ENCODE assay signal across 18 cellular contexts in the genomic region with DNA sequence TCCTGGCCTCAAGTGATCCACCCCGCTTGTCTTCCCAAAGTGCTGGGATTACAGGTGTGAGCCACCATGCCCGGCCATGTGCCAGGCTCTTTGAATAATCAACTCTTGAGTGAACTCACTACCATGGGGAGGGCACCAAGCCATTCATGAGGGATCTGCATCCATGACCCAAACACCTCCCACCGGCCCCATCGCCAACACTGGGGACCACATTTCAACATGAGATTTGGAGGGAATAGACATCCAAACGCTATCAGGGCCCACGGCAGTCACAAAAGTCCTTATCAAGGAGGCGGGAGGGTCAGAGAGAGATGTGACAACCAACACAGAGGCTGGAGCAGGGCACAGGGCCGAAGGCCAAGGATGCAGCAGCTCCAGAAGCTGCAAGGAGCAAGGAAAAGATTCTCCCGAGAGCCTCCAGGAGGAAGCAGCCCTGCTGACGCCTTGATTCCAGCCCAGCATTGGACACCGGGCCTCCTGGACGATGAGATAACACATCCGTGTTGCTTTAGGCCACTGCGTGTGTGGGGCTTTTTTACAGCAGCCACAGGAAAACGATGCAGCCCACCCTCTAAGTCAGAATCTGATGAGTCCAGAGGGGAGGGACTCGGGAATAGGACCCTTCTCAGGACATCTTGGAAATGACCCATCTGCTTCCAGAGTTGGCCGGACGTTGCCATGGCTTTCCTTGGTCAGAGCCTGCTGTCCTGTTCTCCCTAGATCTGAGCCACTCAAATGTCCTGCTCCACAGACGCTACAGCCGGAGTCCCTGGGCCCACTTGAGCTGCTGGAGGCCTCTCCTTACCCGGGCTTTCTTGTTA. TPM values are rescaled to one million over a fixed set of nuclear protein-coding genes. Genes with fewer than 3 reads are reported as not detected.
A peak's percentile ranks its signal among the peaks of the same experiment; 100 is the strongest.
DNase-seq lines count a peak whose midpoint lies in the region; ATAC-seq, FAIRE-seq and TF ChIP-seq lines count a peak whose summit lies in the region.
"Had no signal": no experiment of that assay in that cellular context is flagged by ENCODE, and none has a peak within 500 bp of the region (broad histone marks: within the 10 kb centered on the region; RNA-seq: fewer than 3 reads in every experiment).

No MANE protein-coding gene starts in this region.

- BruUV-seq in HepG2 (replicated peaks; lab: Mats Ljungman, UMichigan) = no TSS peak

- CTCF ChIA-PET in activated CD8-positive, alpha-beta memory T cell treated with anti-CD3 and anti-CD28 coated beads, Interleukin-2, amount 10 ng/mL, durations not matched to agents 7 days and 5 days (lab: Charles Lee) = no interaction called here
- CTCF ChIA-PET in HepG2 (lab: Yijun Ruan, JAX; ENCODE audit: low intra/inter-chr PET ratio, low total read pairs) = no interaction called here

- H3K9ac ChIP-seq in liver (ENCODE audit: low read depth in 1 of 2, low read length in 2 of 2) = no peak overlapping the region
- H3K9ac ChIP-seq in HepG2 (ENCODE audit: insufficient read depth, low read depth, low read length) = no peak overlapping the region
- H3K9ac ChIP-seq: BLaER1 treated with 17β-estradiol and CSF1 and Interleukin-3, amounts not matched to agents 10 nM and 100 nM had no signal

- POLR2A ChIA-PET in HepG2 (lab: Yijun Ruan, JAX) = no interaction called here

- no peak overlapping the region for H3K4me3 ChIP-seq in liver (ENCODE audit: low read depth in 1 of 3, low read length in 3 of 3)
- H3K4me3 ChIP-seq in HepG2 (replicated peaks in 1 of 3; ENCODE audit: insufficient read depth in 1 of 3, low read depth in 2 of 3, low read length in 3 of 3) = no peak overlapping the region
- no peak overlapping the region for H3K4me3 ChIP-seq in right lobe of liver
- H3K4me3 ChIP-seq: BLaER1 treated with 17β-estradiol and CSF1 and Interleukin-3, amounts not matched to agents 10 nM and 100 nM; GM23338 had no signal

- H3K9me3 ChIP-seq in liver (ENCODE audit: control insufficient read depth in 4 of 4, low read length in 3 of 4) = peaks cover 0 to 2% (median 0%) of the 10 kb centered on the region in 4 donors
- H3K9me3 ChIP-seq in HepG2 (ENCODE audit: low read length) = peaks cover 6% of the 10 kb centered on the region; the same call in 1 of the 2 replicates
- H3K9me3 ChIP-seq in right lobe of liver = no peaks in the 10 kb centered on the region

- no peaks in the 10 kb centered on the region for H3K79me2 ChIP-seq in HepG2 (ENCODE audit: insufficient read depth, low read length)

- no peak overlapping the region for H2AFZ ChIP-seq in HepG2 (ENCODE audit: low read length)
- H2AFZ ChIP-seq: GM23338 had no signal

- in situ Hi-C loops in HepG2 (cut with HindIII; ENCODE audit: extremely low pct_ligation_motif_present, low pct_unique_long_range_greater_than_20kb) = no loop called here

- peaks cover 4% of the 10 kb centered on the region for H3K27me3 Mint-ChIP-seq in activated CD8-positive, alpha-beta memory T cell treated with anti-CD3 and anti-CD28 coated beads, Interleukin-2, amount 10 ng/mL, durations not matched to agents 7 days and 5 days
- H3K27me3 Mint-ChIP-seq in natural killer cell (ENCODE audit: low read depth in 2 of 2) = no peaks in the 10 kb centered on the region
- H3K27me3 Mint-ChIP-seq: B cell had no signal

- H3K4me3 Mint-ChIP-seq in activated CD8-positive, alpha-beta memory T cell treated with anti-CD3 and anti-CD28 coated beads, Interleukin-2, amount 10 ng/mL, durations not matched to agents 7 days and 5 days = no peak overlapping the region
- H3K4me3 Mint-ChIP-seq in natural killer cell = no peak overlapping the region
- H3K4me3 Mint-ChIP-seq: B cell; CD8-positive, alpha-beta T cell; GM23338 had no signal

- H3K4me1 ChIP-seq in liver (ENCODE audit: control insufficient read depth in 4 of 4, insufficient read depth in 4 of 4, low read length in 3 of 4) = no peaks in the 10 kb centered on the region
- H3K4me1 ChIP-seq in HepG2 (ENCODE audit: insufficient read depth, low read length) = peaks cover 9% of the 10 kb centered on the region; the same call in 1 of the 2 replicates
- H3K4me1 ChIP-seq in right lobe of liver = no peaks in the 10 kb centered on the region

- FAIRE-seq in HepG2 (lab: Jason Lieb, UNC) = no peak
- FAIRE-seq: H54 had no signal

- H3K27ac ChIP-seq in liver (ENCODE audit: low read depth in 1 of 2, low read length in 2 of 2) (peak overlapping the region in 1 of 2 donors; percentile 42), HepG2 (ENCODE audit: extremely low read length, insufficient read depth, low read length) (no peak overlapping the region), right lobe of liver (no peak overlapping the region)
- H3K27ac ChIP-seq: 22Rv1; BLaER1 treated with 17β-estradiol and CSF1 and Interleukin-3, amounts not matched to agents 10 nM and 100 nM had no signal

- TF ChIP-seq EP300 in HepG2 (IDR thresholded peaks at IDR 0.05; ENCODE audit: low read depth in 2 of 2, low read length in 2 of 2) (no peak), HepG2 (CRISPR knock-in tag; IDR thresholded peaks at IDR 0.05; ENCODE audit: borderline replicate concordance) (no peak)

- intact Hi-C loops in HepG2 (cut with micrococcal nuclease; ENCODE audit: unreplicated experiment) = no loop called here
- intact Hi-C loops in right lobe of liver (cut with DNase I) = no loop called here
- intact Hi-C loops in sciatic nerve (cut with DNase I) = no loop called here
- intact Hi-C loops in natural killer cell (cut with micrococcal nuclease) = no loop called here

- ATAC-seq in activated CD8-positive, alpha-beta memory T cell treated with anti-CD3 and anti-CD28 coated beads, Interleukin-2, amount 10 ng/mL, durations not matched to agents 7 days and 5 days = no peak
- no peak; the same call in 2 of the 3 replicates for ATAC-seq in HepG2
- ATAC-seq in right lobe of liver = peak; percentile 45 to 60 (median 56)
- ATAC-seq in sciatic nerve = no peak
- no peak for ATAC-seq in natural killer cell
- ATAC-seq in HG02623 (IDR thresholded peaks at IDR 0.05; ENCODE audit: unreplicated experiment) = no peak
- ATAC-seq: CD8-positive, alpha-beta T cell; GM23338 had no signal

- H3K9me3 Mint-ChIP-seq in activated CD8-positive, alpha-beta memory T cell treated with anti-CD3 and anti-CD28 coated beads, Interleukin-2, amount 10 ng/mL, durations not matched to agents 7 days and 5 days (ENCODE audit: low read depth) = peaks cover 4% of the 10 kb centered on the region
- H3K9me3 Mint-ChIP-seq in natural killer cell = no peaks in the 10 kb centered on the region
- H3K9me3 Mint-ChIP-seq: CD8-positive, alpha-beta T cell; GM23338 had no signal

- H4K20me1 ChIP-seq in HepG2 (ENCODE audit: insufficient read depth, low read length) = no peaks in the 10 kb centered on the region
- H4K20me1 ChIP-seq: BLaER1 treated with 17β-estradiol and CSF1 and Interleukin-3, amounts not matched to agents 10 nM and 100 nM had no signal

- WGBS in liver = 81% methylated on average over 21 of the region's 21 CpGs
- WGBS in HepG2 (ENCODE audit: low lambda C conversion rate) = 64% methylated on average over 19 of the region's 21 CpGs
- 72% methylated on average over 13 of the region's 21 CpGs for WGBS in right lobe of liver (ENCODE audit: insufficient coverage, low coverage, low lambda C conversion rate, missing lambda C conversion rate)

- H3K27me3 ChIP-seq in liver (ENCODE audit: control insufficient read depth in 4 of 4, insufficient read depth in 4 of 4, low read length in 3 of 4) (no peaks in the 10 kb centered on the region), HepG2 (ENCODE audit: control insufficient read depth in 1 of 2, insufficient read depth in 2 of 2, low read length in 2 of 2) (peaks cover 2% of the 10 kb centered on the region in 2 experiments; a peak in 1 of 5 replicates), right lobe of liver (no peaks in the 10 kb centered on the region)
- H3K27me3 ChIP-seq: BLaER1 treated with 17β-estradiol and CSF1 and Interleukin-3, amounts not matched to agents 10 nM and 100 nM had no signal

- H3K4me1 Mint-ChIP-seq in activated CD8-positive, alpha-beta memory T cell treated with anti-CD3 and anti-CD28 coated beads, Interleukin-2, amount 10 ng/mL, durations not matched to agents 7 days and 5 days = no peaks in the 10 kb centered on the region
- no peaks in the 10 kb centered on the region for H3K4me1 Mint-ChIP-seq in natural killer cell
- H3K4me1 Mint-ChIP-seq: B cell, GM23338 had no signal

- no peak overlapping the region for H3K27ac Mint-ChIP-seq in activated CD8-positive, alpha-beta memory T cell treated with anti-CD3 and anti-CD28 coated beads, Interleukin-2, amount 10 ng/mL, durations not matched to agents 7 days and 5 days
- no peak overlapping the region for H3K27ac Mint-ChIP-seq in natural killer cell
- H3K27ac Mint-ChIP-seq: B cell; CD8-positive, alpha-beta T cell; GM23338 had no signal

- TF ChIP-seq POLR2A in HepG2 (IDR thresholded peaks at IDR 0.05; ENCODE audit: insufficient read depth in 1 of 2, low read depth in 2 of 2, low read length in 2 of 2) = no peak
- TF ChIP-seq POLR2A in right lobe of liver (IDR thresholded peaks at IDR 0.05) = no peak

- H3K36me3 ChIP-seq in liver (ENCODE audit: control insufficient read depth in 4 of 4, insufficient read depth in 3 of 4, low read depth in 1 of 4, low read length in 3 of 4) (no peaks in the 10 kb centered on the region), HepG2 (replicated peaks in 1 of 2; ENCODE audit: control insufficient read depth in 1 of 2, insufficient read depth in 2 of 2, low read length in 2 of 2) (no peaks in the 10 kb centered on the region), right lobe of liver (no peaks in the 10 kb centered on the region)

- no peak overlapping the region for H3K4me2 ChIP-seq in HepG2 (ENCODE audit: low read depth, low read length)
- H3K4me2 ChIP-seq: BLaER1 treated with 17β-estradiol and CSF1 and Interleukin-3, amounts not matched to agents 10 nM and 100 nM; GM23338 had no signal

- TF ChIP-seq CTCF in liver (IDR thresholded peaks at IDR 0.05; ENCODE audit: low read depth, low read length, missing input control) (no peak), HepG2 (CRISPR knock-in tag; IDR thresholded peaks at IDR 0.05) (no peak), right lobe of liver (IDR thresholded peaks at IDR 0.05) (no peak), natural killer cell (IDR thresholded peaks at IDR 0.05) (no peak)

- no peak for TF ChIP-seq RAD21 in liver (IDR thresholded peaks at IDR 0.05)
- no peak for TF ChIP-seq RAD21 in HepG2 (CRISPR knock-in tag; IDR thresholded peaks at IDR 0.05)

- peak; percentile 40 for DNase-seq in activated CD8-positive, alpha-beta memory T cell treated with anti-CD3 and anti-CD28 coated beads, Interleukin-2, amount 50 U/mL, for 48 hours
- no peak for DNase-seq in activated CD8-positive, alpha-beta memory T cell treated with anti-CD3 and anti-CD28 coated beads, Interleukin-2, amount 10 ng/mL, durations not matched to agents 7 days and 5 days
- DNase-seq in HepG2 (ENCODE audit: low spot score) (no peak), right lobe of liver (peak in 2 of 3 donors; percentile 38 to 40), sciatic nerve (ENCODE audit: low spot score) (peak; percentile 19), natural killer cell (no peak)
- DNase-seq: Calu3; CD8-positive, alpha-beta T cell; DMS79 treated with DMSO at 0.1 percent for 48 hours; GF-D8; HCEC 1CT had no signal

- no peaks in the 10 kb centered on the region for H3K36me3 Mint-ChIP-seq in activated CD8-positive, alpha-beta memory T cell treated with anti-CD3 and anti-CD28 coated beads, Interleukin-2, amount 10 ng/mL, durations not matched to agents 7 days and 5 days
- no peaks in the 10 kb centered on the region for H3K36me3 Mint-ChIP-seq in natural killer cell

RNA-seq across cellular contexts. Expression of a gene that starts 47.3 kb away (rescaled TPM):
- 10 to 100 TPM; 77.4 to 98.8 TPM for total RNA-seq in activated CD8-positive, alpha-beta memory T cell treated with anti-CD3 and anti-CD28 coated beads, Interleukin-2, amount 10 ng/mL, durations not matched to agents 7 days and 5 days
- total RNA-seq in liver (10 to 100 TPM; 14.1 to 15.6 TPM), HepG2 (2016; rRNA removed; fragmentation: Illumina TruSeq; extraction: Trizol) (10.9 and 21.7 TPM in 2 replicates), right lobe of liver (10 to 100 TPM; 12.2 to 23.0 (median 16.5) TPM), sciatic nerve (72.7 TPM), natural killer cell (100 to 1,000 TPM in 1 of 3 donors, 10 to 100 TPM in 2; 88.2 to 115 (median 91.5) TPM)
- polyA plus RNA-seq in liver (1 to 10 TPM; 1.7 to 6.1 TPM), HepG2 (2011; rRNA removed) (18.1 and 22.0 TPM in 2 replicates)
- 3.5 and 4.6 TPM in 2 replicates for total RNA-seq in HepG2 (2016; cell fraction: cytosol; rRNA removed; fragmentation: Illumina TruSeq; extraction: Trizol; ENCODE audit: low read depth)
- 11.5 and 15.7 TPM in 2 replicates for total RNA-seq in HepG2 (2016; cell fraction: insoluble cytoplasmic fraction; rRNA removed; fragmentation: Illumina TruSeq; extraction: Trizol)
- 13.0 and 15.9 TPM in 2 replicates for total RNA-seq in HepG2 (2016; cell fraction: membrane; rRNA removed; fragmentation: Illumina TruSeq; extraction: Trizol)
- total RNA-seq in HepG2 (2016; cell fraction: nucleus; rRNA removed; fragmentation: Illumina TruSeq; extraction: Trizol) = 23.3 and 29.3 TPM in 2 replicates
- polyA plus RNA-seq in HepG2 (2011; cell fraction: cytosol; rRNA removed) = 17.3 and 20.7 TPM in 2 replicates
- polyA plus RNA-seq in HepG2 (2011; cell fraction: nucleus; rRNA removed) = 77.4 and 83.2 TPM in 2 replicates
- polyA plus RNA-seq in HepG2 (2012) = 74.4 and 83.5 TPM in 2 replicates
- 3.4 and 3.8 TPM in 2 replicates for polyA plus RNA-seq in HepG2 (2016; cell fraction: cytosol; fragmentation: Illumina TruSeq; extraction: Trizol; ENCODE audit: low read depth)
- 29.7 and 48.6 TPM in 2 replicates for polyA plus RNA-seq in HepG2 (2016; cell fraction: insoluble cytoplasmic fraction; fragmentation: Illumina TruSeq; extraction: Trizol; ENCODE audit: low read depth)
- 14.8 and 16.9 TPM in 2 replicates for polyA plus RNA-seq in HepG2 (2016; cell fraction: membrane; fragmentation: Illumina TruSeq; extraction: Trizol; ENCODE audit: low read depth)
- 51.1 and 51.2 TPM in 2 replicates for polyA plus RNA-seq in HepG2 (2016; cell fraction: nucleus; fragmentation: Illumina TruSeq; extraction: Trizol; ENCODE audit: insufficient read depth, low read depth)
- polyA minus RNA-seq in HepG2 (2011; rRNA and poly(A)+ RNA removed; ENCODE audit: low replicate concordance) = 16.6 and 71.5 TPM in 2 replicates
- 60.8 and 68.8 TPM in 2 replicates for polyA minus RNA-seq in HepG2 (2011; cell fraction: cytosol; rRNA and poly(A)+ RNA removed)
- polyA minus RNA-seq in HepG2 (2011; cell fraction: nucleus; rRNA and poly(A)+ RNA removed) = 61.9 and 63.1 TPM in 2 replicates

Comparison
In these comparisons a context has a peak if more than half of its experiments do, and no peak if none do; other contexts are left out.
1. DNase-seq: peak in activated CD8-positive, alpha-beta memory T cell treated with anti-CD3 and anti-CD28 coated beads, Interleukin-2, amount 50 U/mL, for 48 hours (single experiment), right lobe of liver (2 of 3) and sciatic nerve (single experiment); none in activated CD8-positive, alpha-beta memory T cell treated with anti-CD3 and anti-CD28 coated beads, Interleukin-2, amount 10 ng/mL, durations not matched to agents 7 days and 5 days (single experiment), HepG2 (single experiment) and natural killer cell (single experiment).
2. ATAC-seq: peak in right lobe of liver (4 of 4); none in activated CD8-positive, alpha-beta memory T cell treated with anti-CD3 and anti-CD28 coated beads, Interleukin-2, amount 10 ng/mL, durations not matched to agents 7 days and 5 days (single experiment), HepG2 (single experiment), sciatic nerve (single experiment), natural killer cell (0 of 3) and HG02623 (single experiment).